Comparison of ENCODE assay signal across 24 cellular contexts in the genomic region with DNA sequence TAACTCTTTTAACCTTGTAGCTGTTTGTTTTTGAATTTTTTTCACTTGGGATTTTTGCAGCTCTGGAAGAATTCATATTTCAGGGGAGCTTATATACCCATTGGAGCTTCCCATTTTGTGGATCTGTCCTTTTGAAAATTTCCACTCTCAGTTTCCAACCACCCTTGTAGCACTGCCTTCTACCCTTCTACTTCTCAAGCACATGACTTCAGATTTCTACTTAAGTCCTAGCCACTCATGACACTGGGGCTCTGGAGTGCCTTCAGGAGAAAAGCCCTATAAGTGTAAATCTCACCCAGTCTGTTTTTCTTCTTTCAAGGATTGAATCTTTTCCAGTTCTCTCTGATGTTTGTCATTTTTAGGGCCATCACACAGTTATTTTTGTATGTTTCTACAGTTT.
"Had no signal": no experiment of that assay in that cellular context is flagged by ENCODE, and none has a peak within 500 bp of the region (broad histone marks: within the 10 kb centered on the region; RNA-seq: fewer than 3 reads in every experiment).

No MANE protein-coding gene starts in this region.

- H3K9me3 ChIP-seq: ascending aorta, breast epithelium, esophagus muscularis mucosa, gastrocnemius medialis had no signal

- H3K4me3 ChIP-seq: ascending aorta, breast epithelium, coronary artery, dorsolateral prefrontal cortex, esophagus muscularis mucosa, gastrocnemius medialis had no signal

- H3K27ac ChIP-seq: ascending aorta, breast epithelium, coronary artery, dorsolateral prefrontal cortex, esophagus muscularis mucosa, foreskin keratinocyte, gastrocnemius medialis had no signal

- DNase-seq: activated CD4-positive, alpha-beta memory T cell treated with anti-CD3 and anti-CD28 coated beads for 36 hours; activated CD4-positive, alpha-beta T cell treated with anti-CD3 and anti-CD28 coated beads for 36 hours; activated CD4-positive, alpha-beta T cell treated with anti-CD3 and anti-CD28 coated beads, Interleukin-2, amount 10 ng/mL, durations not matched to agents 24 days and 14 days; activated CD4-positive, CD25-positive, alpha-beta regulatory T cell; activated CD4-positive, CD25-positive, alpha-beta regulatory T cell treated with anti-CD3 and anti-CD28 coated beads, Interleukin-2, amount 50 U/mL, for 72 hours; activated CD8-positive, alpha-beta memory T cell treated with anti-CD3 and anti-CD28 coated beads, Interleukin-2, amount 50 U/mL, for 48 hours; activated gamma-delta T cell; activated naive CD4-positive, alpha-beta T cell; activated naive CD4-positive, alpha-beta T cell treated with anti-CD3 and anti-CD28 coated beads, Interleukin-2, amount 10 ng/mL, durations not matched to agents 7 days and 5 days; activated naive CD8-positive, alpha-beta T cell treated with anti-CD3 and anti-CD28 coated beads, Interleukin-2, amount 10 ng/mL, durations not matched to agents 7 days and 5 days; activated T-cell treated with anti-CD3 and anti-CD28 coated beads for 4 hours; activated T-cell treated with anti-CD3 and anti-CD28 coated beads, Interleukin-2, amount 50 U/mL, for 24 hours; activated T-cell treated with anti-CD3 and anti-CD28 coated beads, Interleukin-2, amount 50 U/mL, for 72 hours; dorsolateral prefrontal cortex; effector memory CD4-positive, alpha-beta T cell; erythroblast; foreskin keratinocyte; gastrocnemius medialis; T-helper 2 cell had no signal

- H3K4me1 ChIP-seq: ascending aorta, breast epithelium, esophagus muscularis mucosa, foreskin keratinocyte, gastrocnemius medialis had no signal

- H3K36me3 ChIP-seq: ascending aorta, breast epithelium, esophagus muscularis mucosa, gastrocnemius medialis had no signal

- ATAC-seq: activated CD4-positive, alpha-beta T cell treated with anti-CD3 and anti-CD28 coated beads for 36 hours; activated naive CD4-positive, alpha-beta T cell treated with anti-CD3 and anti-CD28 coated beads, Interleukin-2, amount 50 U/mL, for 72 hours; activated T-cell treated with anti-CD3 and anti-CD28 coated beads, Interleukin-2, amount 50 U/mL, for 72 hours; foreskin keratinocyte; gastrocnemius medialis had no signal

- H3K27me3 ChIP-seq: ascending aorta, breast epithelium, dorsolateral prefrontal cortex, esophagus muscularis mucosa, gastrocnemius medialis had no signal
